Comparison of ENCODE assay signal across 8 cellular contexts in genomic region chr7:140924821-140925421, GRCh38. TPM values are rescaled to one million over a fixed set of nuclear protein-coding genes. Genes with fewer than 3 reads are reported as not detected.
A peak's percentile ranks its signal among the peaks of the same experiment; 100 is the strongest.
DNase-seq lines count a peak whose midpoint lies in the region; TF ChIP-seq lines count a peak whose summit lies in the region.

Gene BRAF (minus strand): TSS chr7:140924929. CDS start chr7:140924703, 226 bp downstream.

- peaks cover 37% of the 10 kb centered on the region for H4K20me1 ChIP-seq in SK-N-SH (ENCODE audit: insufficient read depth)

- TF ChIP-seq CTCF in HFFc6 (IDR thresholded peaks at IDR 0.05) (no peak), NB4 (IDR thresholded peaks at IDR 0.05; ENCODE audit: low read depth, low read length) (no peak), SK-N-SH (IDR thresholded peaks at IDR 0.05) (no peak)

- CTCF ChIA-PET in SK-N-SH (lab: Yijun Ruan, JAX), result interaction anchor here (0.7 to 2.6 kb wide), 10 partner anchors 18 to 730 kb away, joined by 3 to 15 read pairs (median 4); partner anchors contain the start of genes MRPS33 and NDUFB2

- H3K79me2 ChIP-seq in SK-N-SH (ENCODE audit: insufficient read depth), result peaks cover 46% of the 10 kb centered on the region

- peaks cover 7% of the 10 kb centered on the region for H3F3A ChIP-seq in SK-N-SH (replicated peaks; ENCODE audit: insufficient read depth)

- H3K9me3 ChIP-seq in SK-N-SH, result no peaks in the 10 kb centered on the region

- WGBS in SK-N-SH (ENCODE audit: low lambda C conversion rate), result 2% methylated on average over 51 of the region's 56 CpGs

- TF ChIP-seq RAD21 in SK-N-SH (IDR thresholded peaks at IDR 0.05; ENCODE audit: low read length), result no peak

- H3K36me3 ChIP-seq in SK-N-SH (replicated peaks in 1 of 2; ENCODE audit: control insufficient read depth in 1 of 2, insufficient read depth in 2 of 2, low read length in 1 of 2), result no peaks in the 10 kb centered on the region

- peaks cover 11% of the 10 kb centered on the region for H3K4me1 Mint-ChIP-seq in HFFc6 (ENCODE audit: low read depth)

- TF ChIP-seq EP300 in SK-N-SH (IDR thresholded peaks at IDR 0.05; ENCODE audit: borderline replicate concordance in 1 of 2, low read depth in 1 of 2, low read length in 1 of 2), result peak in 1 of 2 experiments; percentile 6; a peak in 2 of 4 replicates

- H3K4me3 ChIP-seq in NB4 (ENCODE audit: low read depth, low read length), result peak within 1 kb of the TSS; percentile 86
- H3K4me3 ChIP-seq in SK-N-SH (ENCODE audit: low read depth in 2 of 2, low read length in 1 of 2), result peak within 1 kb of the TSS; percentile 98 to 100

- H3K4me1 ChIP-seq in SK-N-SH (ENCODE audit: control insufficient read depth in 1 of 2, insufficient read depth in 2 of 2, low read depth in 1 of 2, low read length in 1 of 2), result peaks cover 11 to 32% of the 10 kb centered on the region in 2 experiments; a peak in 3 of 4 replicates

- H3K4me3 Mint-ChIP-seq in HFFc6, result peak within 1 kb of the TSS; percentile 92

- peaks cover 7% of the 10 kb centered on the region for H3K27me3 Mint-ChIP-seq in HFFc6 (ENCODE audit: insufficient read depth)

- POLR2A ChIA-PET in SK-N-SH (lab: Yijun Ruan, JAX), result interaction anchor here (1.5 to 2.1 kb wide), 2 partner anchors 90 to 114 kb away, joined by 8 to 10 read pairs; partner anchors contain the start of gene MRPS33

- DNase-seq in GM04503 (ENCODE audit: low read depth), result peak; percentile 47
- DNase-seq in HFFc6, result peak; percentile 83
- DNase-seq in NB4 (ENCODE audit: low read depth), result peak; percentile 94
- peak; percentile 96 for DNase-seq in SK-N-SH
- peak; percentile 93 for DNase-seq in activated naive CD4-positive, alpha-beta T cell treated with anti-CD3 and anti-CD28 coated beads, Interleukin-2, amount 50 U/mL, for 16 hours
- peak; percentile 90 for DNase-seq in germinal center (ENCODE audit: low spot score)
- DNase-seq in non-pigmented ciliary epithelial cell (ENCODE audit: low read depth), result peak; percentile 52
- peak; percentile 41 to 93 (median 83) for DNase-seq in substantia nigra (lab: John Stamatoyannopoulos, UW)

- H3K27me3 ChIP-seq in SK-N-SH (ENCODE audit: insufficient read depth), result no peaks in the 10 kb centered on the region

- H3K9ac ChIP-seq in SK-N-SH, result peak within 1 kb of the TSS; percentile 97

- peak within 1 kb of the TSS; percentile 92 for H3K27ac Mint-ChIP-seq in HFFc6

- H3K4me2 ChIP-seq in SK-N-SH, result peak within 1 kb of the TSS; percentile 85

- peak; percentile 88 for TF ChIP-seq POLR2A in NB4 (IDR thresholded peaks at IDR 0.05; ENCODE audit: extremely low read depth, insufficient read length)

- H3K27ac ChIP-seq in SK-N-SH (ENCODE audit: low read depth in 2 of 2, low read length in 1 of 2) (peak within 1 kb of the TSS; percentile 92 to 97), substantia nigra (ENCODE audit: low read depth, low read length, poor library complexity, severe bottlenecking) (peak within 1 kb of the TSS; percentile 97)

- no peaks in the 10 kb centered on the region for H3K36me3 Mint-ChIP-seq in HFFc6 (ENCODE audit: low read depth)

- peak within 1 kb of the TSS; percentile 98 for H2AFZ ChIP-seq in SK-N-SH (ENCODE audit: low read depth)

- no peaks in the 10 kb centered on the region for H3K9me3 Mint-ChIP-seq in HFFc6

- no peaks in the 10 kb centered on the region for H3K9me2 ChIP-seq in SK-N-SH

TF ChIP-seq in SK-N-SH, 30 proteins besides CTCF, POLR2A, EP300 and RAD21:
- 0 out of 2 replicates have a peak, but pooled peaks have one; percentile 18 for TF ChIP-seq GABPA (IDR thresholded peaks at IDR 0.05; ENCODE audit: low read depth)
- TF ChIP-seq FOSL2 (IDR thresholded peaks at IDR 0.05; ENCODE audit: borderline replicate concordance, low read depth), result peak; percentile 19; the same call in 1 of the 2 replicates
- TF ChIP-seq RCOR1 (IDR thresholded peaks at IDR 0.05; ENCODE audit: low read length), result peak; percentile 63; the same call in 1 of the 2 replicates
- TF ChIP-seq, protein P1, sequence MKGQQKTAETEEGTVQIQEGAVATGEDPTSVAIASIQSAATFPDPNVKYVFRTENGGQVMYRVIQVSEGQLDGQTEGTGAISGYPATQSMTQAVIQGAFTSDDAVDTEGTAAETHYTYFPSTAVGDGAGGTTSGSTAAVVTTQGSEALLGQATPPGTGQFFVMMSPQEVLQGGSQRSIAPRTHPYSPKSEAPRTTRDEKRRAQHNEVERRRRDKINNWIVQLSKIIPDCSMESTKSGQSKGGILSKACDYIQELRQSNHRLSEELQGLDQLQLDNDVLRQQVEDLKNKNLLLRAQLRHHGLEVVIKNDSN (IDR thresholded peaks at IDR 0.05; ENCODE audit: borderline replicate concordance, low read depth), result peak; percentile 64; the same call in 1 of the 2 replicates
- TF ChIP-seq TAF1 (IDR thresholded peaks at IDR 0.05; ENCODE audit: borderline replicate concordance, low read depth, low read length), result peak; percentile 61
- peak; percentile 93 for TF ChIP-seq MAX (IDR thresholded peaks at IDR 0.05; ENCODE audit: low read depth)
- TF ChIP-seq MXI1 (IDR thresholded peaks at IDR 0.05; ENCODE audit: low read depth, low read length), result peak; percentile 69; the same call in 1 of the 2 replicates
- TF ChIP-seq RXRA (IDR thresholded peaks at IDR 0.05; ENCODE audit: borderline replicate concordance, low read depth), result no peak
- TF ChIP-seq POLR2AphosphoS5 (IDR thresholded peaks at IDR 0.05; ENCODE audit: low read depth, low read length), result peak; percentile 91
- TF ChIP-seq EZH2phosphoT487 (IDR thresholded peaks at IDR 0.05; ENCODE audit: borderline replicate concordance, low read depth), result no peak
- TF ChIP-seq CHD2 (IDR thresholded peaks at IDR 0.05; ENCODE audit: low read length, partially characterized antibody), result peak; percentile 65
- TF ChIP-seq NRF1 (IDR thresholded peaks at IDR 0.05; ENCODE audit: low read depth, low read length), result no peak
- TF ChIP-seq, protein P2, sequence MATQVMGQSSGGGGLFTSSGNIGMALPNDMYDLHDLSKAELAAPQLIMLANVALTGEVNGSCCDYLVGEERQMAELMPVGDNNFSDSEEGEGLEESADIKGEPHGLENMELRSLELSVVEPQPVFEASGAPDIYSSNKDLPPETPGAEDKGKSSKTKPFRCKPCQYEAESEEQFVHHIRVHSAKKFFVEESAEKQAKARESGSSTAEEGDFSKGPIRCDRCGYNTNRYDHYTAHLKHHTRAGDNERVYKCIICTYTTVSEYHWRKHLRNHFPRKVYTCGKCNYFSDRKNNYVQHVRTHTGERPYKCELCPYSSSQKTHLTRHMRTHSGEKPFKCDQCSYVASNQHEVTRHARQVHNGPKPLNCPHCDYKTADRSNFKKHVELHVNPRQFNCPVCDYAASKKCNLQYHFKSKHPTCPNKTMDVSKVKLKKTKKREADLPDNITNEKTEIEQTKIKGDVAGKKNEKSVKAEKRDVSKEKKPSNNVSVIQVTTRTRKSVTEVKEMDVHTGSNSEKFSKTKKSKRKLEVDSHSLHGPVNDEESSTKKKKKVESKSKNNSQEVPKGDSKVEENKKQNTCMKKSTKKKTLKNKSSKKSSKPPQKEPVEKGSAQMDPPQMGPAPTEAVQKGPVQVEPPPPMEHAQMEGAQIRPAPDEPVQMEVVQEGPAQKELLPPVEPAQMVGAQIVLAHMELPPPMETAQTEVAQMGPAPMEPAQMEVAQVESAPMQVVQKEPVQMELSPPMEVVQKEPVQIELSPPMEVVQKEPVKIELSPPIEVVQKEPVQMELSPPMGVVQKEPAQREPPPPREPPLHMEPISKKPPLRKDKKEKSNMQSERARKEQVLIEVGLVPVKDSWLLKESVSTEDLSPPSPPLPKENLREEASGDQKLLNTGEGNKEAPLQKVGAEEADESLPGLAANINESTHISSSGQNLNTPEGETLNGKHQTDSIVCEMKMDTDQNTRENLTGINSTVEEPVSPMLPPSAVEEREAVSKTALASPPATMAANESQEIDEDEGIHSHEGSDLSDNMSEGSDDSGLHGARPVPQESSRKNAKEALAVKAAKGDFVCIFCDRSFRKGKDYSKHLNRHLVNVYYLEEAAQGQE (IDR thresholded peaks at IDR 0.05; ENCODE audit: low read depth, low read length), result no peak
- no peak for TF ChIP-seq ZBTB33 (IDR thresholded peaks at IDR 0.05; ENCODE audit: borderline replicate concordance, low read depth)
- TF ChIP-seq ELF1 (IDR thresholded peaks at IDR 0.05), result no peak
- TF ChIP-seq RFX5 (IDR thresholded peaks at IDR 0.05; ENCODE audit: low read length), result 0 out of 2 replicates have a peak, but pooled peaks have one; percentile 13
- TF ChIP-seq SIN3A (IDR thresholded peaks at IDR 0.05; ENCODE audit: borderline replicate concordance, low read depth, low read length), result peak; percentile 49; the same call in 1 of the 2 replicates

RNA-seq across cellular contexts. Expression of gene BRAF, which starts in this region (rescaled TPM):
- total RNA-seq in HFFc6 (2021; fragmentation: NEBNext Ultra II Directional; extraction: Animal tissue kit (Norgen Biotek cat#: 25700)), result 10 to 100 TPM; 20.3 to 24.2 (median 22.8) TPM
- polyA plus RNA-seq in SK-N-SH (2012; rRNA removed), result 5.2 and 6.7 TPM in 2 replicates
- polyA plus RNA-seq in SK-N-SH (2012; cell fraction: cytosol; rRNA removed), result 6.2 and 6.6 TPM in 2 replicates
- polyA plus RNA-seq in SK-N-SH (2012; cell fraction: nucleus; rRNA removed), result 7.1 and 13.7 TPM in 2 replicates

Comparison
In these comparisons a context has a peak if more than half of its experiments do, and no peak if none do; other contexts are left out.
1. Peak in every context shown above with its lines: DNase-seq, H3K4me3 ChIP-seq and H3K27ac ChIP-seq.